Comparison of ENCODE assay signal across 8 cellular contexts in the genomic region with DNA sequence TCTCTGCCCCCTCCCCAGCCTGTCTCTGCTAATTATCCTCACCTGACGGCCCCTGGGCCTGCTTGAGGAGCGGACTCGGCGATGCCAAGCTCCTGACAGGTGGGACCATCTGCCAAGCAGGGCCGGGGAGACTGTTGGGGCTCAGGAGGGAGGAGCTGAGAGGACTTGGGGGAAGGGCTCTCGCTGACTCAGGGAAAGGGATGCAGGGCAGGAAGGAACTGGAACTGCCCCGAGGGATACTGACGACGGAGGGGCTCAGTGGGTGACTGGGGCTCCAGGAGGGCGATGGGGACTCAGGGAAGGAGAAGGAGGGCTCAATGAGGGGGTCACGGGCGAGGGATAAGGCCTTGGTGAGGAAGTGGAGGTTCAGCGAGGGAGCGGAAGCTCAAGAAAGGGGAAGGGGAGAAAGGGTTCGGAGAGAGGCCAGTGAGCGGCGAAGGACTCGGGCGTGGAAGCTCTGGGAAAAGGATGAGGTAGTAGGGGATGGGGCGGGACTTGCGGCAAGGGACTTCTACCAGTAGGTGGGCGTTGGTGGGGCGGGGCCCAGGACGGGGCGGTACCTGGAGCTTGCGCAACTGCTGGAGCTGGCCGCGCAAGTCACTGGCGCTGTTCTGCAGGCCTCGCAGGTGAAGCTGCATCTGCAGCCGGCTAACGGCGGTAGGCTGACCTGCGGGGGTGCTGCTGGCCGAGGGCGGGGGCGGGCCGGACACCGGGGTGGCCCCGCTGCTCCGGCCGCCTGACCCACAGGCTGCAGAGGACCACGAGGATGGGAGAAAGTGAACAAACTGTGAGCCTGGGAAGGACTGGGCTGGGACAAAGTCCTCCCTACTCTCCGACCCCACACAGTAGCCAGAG. TPM values are rescaled to one million over a fixed set of nuclear protein-coding genes. Genes with fewer than 3 reads are reported as not detected.
DNase-seq lines count a peak whose midpoint lies in the region; ATAC-seq and TF ChIP-seq lines count a peak whose summit lies in the region.

No MANE protein-coding gene starts in this region.

- ATAC-seq in HG03039 (IDR thresholded peaks at IDR 0.05; ENCODE audit: unreplicated experiment): peak; percentile 52
- ATAC-seq in activated B cell treated with CpG ODN at 0.5 μM for 24 hours (ENCODE audit: low read depth): peak; percentile 80
- no peak for ATAC-seq in GM18519 (IDR thresholded peaks at IDR 0.05; ENCODE audit: low FRiP score, unreplicated experiment)

- H3K27me3 Mint-ChIP-seq in activated B cell treated with CpG ODN at 0.5 μM for 24 hours: peaks cover 22% of the 10 kb centered on the region

- intact Hi-C loops in activated B cell treated with CpG ODN at 0.5 μM for 24 hours (cut with micrococcal nuclease): loop anchor here (1.0 to 5.0 kb wide), 5 partner anchors 12 to 193 kb away; partner anchors contain the start of genes CISD3, EPOP and PSMB3

- TF ChIP-seq CTCF in GM12872 (IDR thresholded peaks at IDR 0.05; ENCODE audit: insufficient read depth, low read depth, low read length): peak; percentile 54
- no peak for TF ChIP-seq CTCF in activated B cell treated with CpG ODN at 0.5 μM for 24 hours (IDR thresholded peaks at IDR 0.05)

- peaks cover 4% of the 10 kb centered on the region for H3K27me3 ChIP-seq in layer of hippocampus (ENCODE audit: control insufficient read depth, insufficient read depth, low read length)

- peak overlapping the region; percentile 91 for H3K4me3 Mint-ChIP-seq in activated B cell treated with CpG ODN at 0.5 μM for 24 hours

- DNase-seq in NCI-H2171 (lab: John Stamatoyannopoulos, UW): peak; percentile 94
- DNase-seq in activated B cell treated with CpG ODN at 0.5 μM for 24 hours: peak; percentile 87
- peak in 8 of 61 donors; percentile 5 to 85 (median 28) for DNase-seq in caudate nucleus (lab: John Stamatoyannopoulos, UW)
- DNase-seq in stimulated activated CD4-positive, alpha-beta T cell treated with anti-CD3 and anti-CD28 coated beads, Interleukin-4, amount 100 ng/mL, for 1 hour: peak; percentile 95

- no peaks in the 10 kb centered on the region for H3K9me3 Mint-ChIP-seq in activated B cell treated with CpG ODN at 0.5 μM for 24 hours

- H3K27ac ChIP-seq in caudate nucleus (ENCODE audit: low read depth, low read length) (peak overlapping the region; percentile 60), layer of hippocampus (ENCODE audit: low read depth, low read length) (peak overlapping the region; percentile 66)

- H3K4me1 Mint-ChIP-seq in activated B cell treated with CpG ODN at 0.5 μM for 24 hours: peaks cover 28% of the 10 kb centered on the region

- H3K36me3 Mint-ChIP-seq in activated B cell treated with CpG ODN at 0.5 μM for 24 hours (ENCODE audit: low read depth): no peaks in the 10 kb centered on the region

- peak overlapping the region; percentile 18 for H3K27ac Mint-ChIP-seq in activated B cell treated with CpG ODN at 0.5 μM for 24 hours

- POLR2A ChIA-PET in activated B cell treated with CpG ODN at 0.5 μM for 24 hours (lab: Charles Lee): interaction anchor here (0.6 to 2.3 kb wide), 10 partner anchors 74 to 295 kb away, joined by 3 to 15 read pairs (median 5); partner anchors contain the start of genes EPOP, MLLT6, PSMB3 and RPL23

- CTCF ChIA-PET in activated B cell treated with CpG ODN at 0.5 μM for 24 hours (lab: Charles Lee): interaction anchor here (0.9 to 4.6 kb wide), 11 partner anchors 9 to 424 kb away, joined by 3 to 83 read pairs (median 7); no protein-coding TSS in a partner anchor

RNA-seq across cellular contexts. Expression of gene SRCIN1, which starts 46.5 kb away (rescaled TPM):
- total RNA-seq in activated B cell treated with CpG ODN at 0.5 μM for 24 hours: 0.24 and 0.35 TPM in 2 replicates
